ENCODE assay signal across 20 cellular contexts in genomic region chr12:89210277-89210676, GRCh38.
DNase-seq lines count a peak whose midpoint lies in the region; ATAC-seq and TF ChIP-seq lines count a peak whose summit lies in the region.
"Had no signal": no experiment of that assay in that cellular context is flagged by ENCODE, and none has a peak within 500 bp of the region (broad histone marks: within the 10 kb centered on the region; RNA-seq: fewer than 3 reads in every experiment).

No MANE protein-coding gene starts in this region.

- no peaks in the 10 kb centered on the region for H3K79me2 ChIP-seq in fibroblast of lung (ENCODE audit: control insufficient read depth, insufficient read depth, low read length)

- H3K27ac ChIP-seq in fibroblast of lung (ENCODE audit: insufficient read depth, low read length) = no peak overlapping the region
- H3K27ac ChIP-seq: esophagus muscularis mucosa, transverse colon had no signal

- no peaks in the 10 kb centered on the region for H4K20me1 ChIP-seq in fibroblast of lung (ENCODE audit: control insufficient read depth, extremely low read depth, insufficient read depth, low read length)

- ATAC-seq in GM18519 (IDR thresholded peaks at IDR 0.05; ENCODE audit: low FRiP score, unreplicated experiment) (peak; percentile 53), HG02973 (IDR thresholded peaks at IDR 0.05; ENCODE audit: unreplicated experiment) (peak; percentile 58)
- ATAC-seq: left ventricle myocardium superior had no signal

- no peaks in the 10 kb centered on the region for H3K36me3 ChIP-seq in fibroblast of lung (ENCODE audit: control insufficient read depth, insufficient read depth, low read length)
- H3K36me3 ChIP-seq: esophagus muscularis mucosa, transverse colon had no signal

- DNase-seq in GM12865 (ENCODE audit: low read depth) (peak; percentile 7), fibroblast of lung (ENCODE audit: low read depth in 2 of 2) (no peak), NCI-H2227 treated with DMSO at 0.1 percent for 48 hours (lab: John Stamatoyannopoulos, UW) (no peak), SHP77 treated with DMSO at 0.1 percent for 48 hours (lab: John Stamatoyannopoulos, UW) (no peak), Kasumi-1 (lab: John Stamatoyannopoulos, UW) (no peak)
- DNase-seq: activated CD4-positive, alpha-beta memory T cell treated with anti-CD3 and anti-CD28 coated beads for 36 hours; activated naive CD4-positive, alpha-beta T cell treated with anti-CD3 and anti-CD28 coated beads, Interleukin-2, amount 50 U/mL, for 16 hours; activated T-cell treated with anti-CD3 and anti-CD28 coated beads, Interleukin-2, amount 50 U/mL, for 24 hours; effector memory CD4-positive, alpha-beta T cell; HCEC 1CT; left ventricle myocardium superior; NCI-H1417; NCI-H2171; NCI-H774; OCI-M1; SHP77; transverse colon had no signal

- H3K27me3 ChIP-seq in fibroblast of lung (ENCODE audit: control insufficient read depth, insufficient read depth, low read length) = no peaks in the 10 kb centered on the region
- H3K27me3 ChIP-seq: esophagus muscularis mucosa, transverse colon had no signal

- no peak overlapping the region for H3K9ac ChIP-seq in fibroblast of lung (ENCODE audit: insufficient read depth, low read length)

- no peak for TF ChIP-seq CTCF in GM12865 (IDR thresholded peaks at IDR 0.05; ENCODE audit: insufficient read depth, low read depth, low read length, missing control alignments)
- no peak for TF ChIP-seq CTCF in fibroblast of lung (conservative IDR thresholded peaks at IDR 0.05 in 1 of 2, IDR thresholded peaks at IDR 0.05 in 1 of 2; ENCODE audit: low read depth in 1 of 2, low read length in 2 of 2)

- H3K4me3 ChIP-seq in GM12865 (ENCODE audit: low read depth, low read length) (no peak overlapping the region), fibroblast of lung (replicated peaks in 1 of 4; ENCODE audit: control extremely low read depth in 1 of 4, insufficient read depth in 1 of 4, low read depth in 3 of 4, low read length in 4 of 4) (no peak overlapping the region)
- H3K4me3 ChIP-seq: esophagus muscularis mucosa, transverse colon had no signal

- H3K4me1 ChIP-seq in fibroblast of lung (ENCODE audit: control insufficient read depth, extremely low read depth, insufficient read depth, low read length) = peaks cover 2% of the 10 kb centered on the region

- peak overlapping the region; percentile 8 for H2AFZ ChIP-seq in fibroblast of lung (ENCODE audit: low read length)

- no peak overlapping the region for H3K4me2 ChIP-seq in fibroblast of lung (ENCODE audit: extremely low read depth, insufficient read depth, low read length)

- H3K9me3 ChIP-seq in fibroblast of lung (ENCODE audit: control insufficient read depth, insufficient read depth, low read depth, low read length) = no peaks in the 10 kb centered on the region
- H3K9me3 ChIP-seq: esophagus muscularis mucosa, transverse colon had no signal
